Comparison of ENCODE assay signal across 1 cellular context in genomic region chr14:90715495-90715894, GRCh38.
TF ChIP-seq lines count a peak whose summit lies in the region.

No MANE protein-coding gene starts in this region.

TF ChIP-seq in H1, 55 proteins besides CTCF, POLR2A, EP300 and RAD21 (continued from another document):
- TF ChIP-seq GABPA (IDR thresholded peaks at IDR 0.05; ENCODE audit: borderline replicate concordance, insufficient read depth, low read length) (no peak), TBP (IDR thresholded peaks at IDR 0.05; ENCODE audit: low read depth, low read length) (no peak), HDAC2 (IDR thresholded peaks at IDR 0.05; ENCODE audit: borderline replicate concordance in 1 of 2, low read depth in 2 of 2, low read length in 2 of 2) (no peak)
